Comparison of ENCODE assay signal across 1 cellular context in the genomic region with DNA sequence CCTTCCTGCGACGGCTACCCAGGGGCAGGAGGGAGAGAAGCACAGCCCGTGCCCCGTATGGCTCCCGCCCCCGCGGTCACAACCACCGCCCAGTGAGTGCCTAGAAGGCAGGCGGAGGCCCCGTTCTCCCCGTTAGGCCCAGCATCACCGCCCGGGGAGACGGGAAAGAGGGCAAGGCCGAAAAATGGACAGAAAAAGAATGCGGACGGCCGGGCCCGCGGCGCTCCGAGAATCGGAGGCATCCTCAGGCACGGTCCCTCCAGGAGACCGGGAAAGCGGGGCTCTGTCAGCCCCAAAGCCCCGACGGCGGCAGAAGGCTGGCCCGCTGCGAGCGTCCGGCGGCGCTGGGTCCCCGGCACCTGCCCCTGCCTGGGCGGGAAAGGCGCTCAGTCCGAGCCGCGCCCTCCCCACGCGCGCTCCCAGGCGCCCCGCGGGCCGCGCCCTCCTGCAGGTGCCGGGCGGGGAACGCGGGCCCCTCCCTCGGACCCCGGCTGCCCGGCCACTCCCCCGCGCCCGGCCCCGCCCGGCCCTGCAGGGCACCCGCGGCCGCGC.
TF ChIP-seq lines count a peak whose summit lies in the region.

No MANE protein-coding gene starts in this region.

TF ChIP-seq in HepG2, 621 proteins besides CTCF, POLR2A, EP300 and RAD21 (continued from another document and continues in another):
- TF ChIP-seq, protein P1, sequence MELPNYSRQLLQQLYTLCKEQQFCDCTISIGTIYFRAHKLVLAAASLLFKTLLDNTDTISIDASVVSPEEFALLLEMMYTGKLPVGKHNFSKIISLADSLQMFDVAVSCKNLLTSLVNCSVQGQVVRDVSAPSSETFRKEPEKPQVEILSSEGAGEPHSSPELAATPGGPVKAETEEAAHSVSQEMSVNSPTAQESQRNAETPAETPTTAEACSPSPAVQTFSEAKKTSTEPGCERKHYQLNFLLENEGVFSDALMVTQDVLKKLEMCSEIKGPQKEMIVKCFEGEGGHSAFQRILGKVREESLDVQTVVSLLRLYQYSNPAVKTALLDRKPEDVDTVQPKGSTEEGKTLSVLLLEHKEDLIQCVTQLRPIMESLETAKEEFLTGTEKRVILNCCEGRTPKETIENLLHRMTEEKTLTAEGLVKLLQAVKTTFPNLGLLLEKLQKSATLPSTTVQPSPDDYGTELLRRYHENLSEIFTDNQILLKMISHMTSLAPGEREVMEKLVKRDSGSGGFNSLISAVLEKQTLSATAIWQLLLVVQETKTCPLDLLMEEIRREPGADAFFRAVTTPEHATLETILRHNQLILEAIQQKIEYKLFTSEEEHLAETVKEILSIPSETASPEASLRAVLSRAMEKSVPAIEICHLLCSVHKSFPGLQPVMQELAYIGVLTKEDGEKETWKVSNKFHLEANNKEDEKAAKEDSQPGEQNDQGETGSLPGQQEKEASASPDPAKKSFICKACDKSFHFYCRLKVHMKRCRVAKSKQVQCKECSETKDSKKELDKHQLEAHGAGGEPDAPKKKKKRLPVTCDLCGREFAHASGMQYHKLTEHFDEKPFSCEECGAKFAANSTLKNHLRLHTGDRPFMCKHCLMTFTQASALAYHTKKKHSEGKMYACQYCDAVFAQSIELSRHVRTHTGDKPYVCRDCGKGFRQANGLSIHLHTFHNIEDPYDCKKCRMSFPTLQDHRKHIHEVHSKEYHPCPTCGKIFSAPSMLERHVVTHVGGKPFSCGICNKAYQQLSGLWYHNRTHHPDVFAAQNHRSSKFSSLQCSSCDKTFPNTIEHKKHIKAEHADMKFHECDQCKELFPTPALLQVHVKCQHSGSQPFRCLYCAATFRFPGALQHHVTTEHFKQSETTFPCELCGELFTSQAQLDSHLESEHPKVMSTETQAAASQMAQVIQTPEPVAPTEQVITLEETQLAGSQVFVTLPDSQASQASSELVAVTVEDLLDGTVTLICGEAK (IDR thresholded peaks at IDR 0.05): no peak
- TF ChIP-seq, protein P1 (CRISPR knock-in tag; IDR thresholded peaks at IDR 0.05): peak; percentile 74; the same call in 1 of the 2 replicates
- 0 out of 2 replicates have a peak, but pooled peaks have one; percentile 53 for TF ChIP-seq PITX1 (CRISPR knock-in tag; IDR thresholded peaks at IDR 0.05)
- TF ChIP-seq, protein P2, sequence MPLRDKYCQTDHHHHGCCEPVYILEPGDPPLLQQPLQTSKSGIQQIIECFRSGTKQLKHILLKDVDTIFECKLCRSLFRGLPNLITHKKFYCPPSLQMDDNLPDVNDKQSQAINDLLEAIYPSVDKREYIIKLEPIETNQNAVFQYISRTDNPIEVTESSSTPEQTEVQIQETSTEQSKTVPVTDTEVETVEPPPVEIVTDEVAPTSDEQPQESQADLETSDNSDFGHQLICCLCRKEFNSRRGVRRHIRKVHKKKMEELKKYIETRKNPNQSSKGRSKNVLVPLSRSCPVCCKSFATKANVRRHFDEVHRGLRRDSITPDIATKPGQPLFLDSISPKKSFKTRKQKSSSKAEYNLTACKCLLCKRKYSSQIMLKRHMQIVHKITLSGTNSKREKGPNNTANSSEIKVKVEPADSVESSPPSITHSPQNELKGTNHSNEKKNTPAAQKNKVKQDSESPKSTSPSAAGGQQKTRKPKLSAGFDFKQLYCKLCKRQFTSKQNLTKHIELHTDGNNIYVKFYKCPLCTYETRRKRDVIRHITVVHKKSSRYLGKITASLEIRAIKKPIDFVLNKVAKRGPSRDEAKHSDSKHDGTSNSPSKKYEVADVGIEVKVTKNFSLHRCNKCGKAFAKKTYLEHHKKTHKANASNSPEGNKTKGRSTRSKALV (CRISPR knock-in tag; IDR thresholded peaks at IDR 0.05): no peak
- 0 out of 2 replicates have a peak, but pooled peaks have one; percentile 72 for TF ChIP-seq NFE2L1 (CRISPR knock-in tag; IDR thresholded peaks at IDR 0.05; ENCODE audit: borderline replicate concordance)
- TF ChIP-seq STAG1 (CRISPR knock-in tag; IDR thresholded peaks at IDR 0.05): no peak
- TF ChIP-seq NRL (CRISPR knock-in tag; IDR thresholded peaks at IDR 0.05; ENCODE audit: borderline replicate concordance): peak; percentile 87; the same call in 1 of the 2 replicates
- no peak for TF ChIP-seq ZNF609 (CRISPR knock-in tag; IDR thresholded peaks at IDR 0.05; ENCODE audit: borderline replicate concordance)
- 0 out of 2 replicates have a peak, but pooled peaks have one; percentile 4 for TF ChIP-seq ZBTB21 (CRISPR knock-in tag; IDR thresholded peaks at IDR 0.05)
- TF ChIP-seq, protein P3, sequence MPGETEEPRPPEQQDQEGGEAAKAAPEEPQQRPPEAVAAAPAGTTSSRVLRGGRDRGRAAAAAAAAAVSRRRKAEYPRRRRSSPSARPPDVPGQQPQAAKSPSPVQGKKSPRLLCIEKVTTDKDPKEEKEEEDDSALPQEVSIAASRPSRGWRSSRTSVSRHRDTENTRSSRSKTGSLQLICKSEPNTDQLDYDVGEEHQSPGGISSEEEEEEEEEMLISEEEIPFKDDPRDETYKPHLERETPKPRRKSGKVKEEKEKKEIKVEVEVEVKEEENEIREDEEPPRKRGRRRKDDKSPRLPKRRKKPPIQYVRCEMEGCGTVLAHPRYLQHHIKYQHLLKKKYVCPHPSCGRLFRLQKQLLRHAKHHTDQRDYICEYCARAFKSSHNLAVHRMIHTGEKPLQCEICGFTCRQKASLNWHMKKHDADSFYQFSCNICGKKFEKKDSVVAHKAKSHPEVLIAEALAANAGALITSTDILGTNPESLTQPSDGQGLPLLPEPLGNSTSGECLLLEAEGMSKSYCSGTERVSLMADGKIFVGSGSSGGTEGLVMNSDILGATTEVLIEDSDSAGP (CRISPR knock-in tag; IDR thresholded peaks at IDR 0.05; ENCODE audit: borderline replicate concordance): no peak
- peak; percentile 35; the same call in 1 of the 2 replicates for TF ChIP-seq ZFP62 (CRISPR knock-in tag; IDR thresholded peaks at IDR 0.05)
- 0 out of 2 replicates have a peak, but pooled peaks have one; percentile 7 for TF ChIP-seq ZIK1 (CRISPR knock-in tag; IDR thresholded peaks at IDR 0.05; ENCODE audit: borderline replicate concordance, low read depth)
- TF ChIP-seq, protein P4, sequence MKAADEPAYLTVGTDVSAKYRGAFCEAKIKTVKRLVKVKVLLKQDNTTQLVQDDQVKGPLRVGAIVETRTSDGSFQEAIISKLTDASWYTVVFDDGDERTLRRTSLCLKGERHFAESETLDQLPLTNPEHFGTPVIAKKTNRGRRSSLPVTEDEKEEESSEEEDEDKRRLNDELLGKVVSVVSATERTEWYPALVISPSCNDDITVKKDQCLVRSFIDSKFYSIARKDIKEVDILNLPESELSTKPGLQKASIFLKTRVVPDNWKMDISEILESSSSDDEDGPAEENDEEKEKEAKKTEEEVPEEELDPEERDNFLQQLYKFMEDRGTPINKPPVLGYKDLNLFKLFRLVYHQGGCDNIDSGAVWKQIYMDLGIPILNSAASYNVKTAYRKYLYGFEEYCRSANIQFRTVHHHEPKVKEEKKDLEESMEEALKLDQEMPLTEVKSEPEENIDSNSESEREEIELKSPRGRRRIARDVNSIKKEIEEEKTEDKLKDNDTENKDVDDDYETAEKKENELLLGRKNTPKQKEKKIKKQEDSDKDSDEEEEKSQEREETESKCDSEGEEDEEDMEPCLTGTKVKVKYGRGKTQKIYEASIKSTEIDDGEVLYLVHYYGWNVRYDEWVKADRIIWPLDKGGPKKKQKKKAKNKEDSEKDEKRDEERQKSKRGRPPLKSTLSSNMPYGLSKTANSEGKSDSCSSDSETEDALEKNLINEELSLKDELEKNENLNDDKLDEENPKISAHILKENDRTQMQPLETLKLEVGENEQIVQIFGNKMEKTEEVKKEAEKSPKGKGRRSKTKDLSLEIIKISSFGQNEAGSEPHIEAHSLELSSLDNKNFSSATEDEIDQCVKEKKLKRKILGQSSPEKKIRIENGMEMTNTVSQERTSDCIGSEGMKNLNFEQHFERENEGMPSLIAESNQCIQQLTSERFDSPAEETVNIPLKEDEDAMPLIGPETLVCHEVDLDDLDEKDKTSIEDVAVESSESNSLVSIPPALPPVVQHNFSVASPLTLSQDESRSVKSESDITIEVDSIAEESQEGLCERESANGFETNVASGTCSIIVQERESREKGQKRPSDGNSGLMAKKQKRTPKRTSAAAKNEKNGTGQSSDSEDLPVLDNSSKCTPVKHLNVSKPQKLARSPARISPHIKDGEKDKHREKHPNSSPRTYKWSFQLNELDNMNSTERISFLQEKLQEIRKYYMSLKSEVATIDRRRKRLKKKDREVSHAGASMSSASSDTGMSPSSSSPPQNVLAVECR (CRISPR knock-in tag; IDR thresholded peaks at IDR 0.05; ENCODE audit: borderline replicate concordance): 0 out of 2 replicates have a peak, but pooled peaks have one; percentile 1
- TF ChIP-seq ZNF225 (CRISPR knock-in tag; IDR thresholded peaks at IDR 0.05): peak; percentile 85; the same call in 1 of the 2 replicates
- 0 out of 2 replicates have a peak, but pooled peaks have one; percentile 26 for TF ChIP-seq TBP (CRISPR knock-in tag; IDR thresholded peaks at IDR 0.05)
- peak; percentile 55; the same call in 1 of the 2 replicates for TF ChIP-seq ZNF773 (CRISPR knock-in tag; IDR thresholded peaks at IDR 0.05; ENCODE audit: borderline replicate concordance)
- TF ChIP-seq TFDP2 (CRISPR knock-in tag; IDR thresholded peaks at IDR 0.05): peak; percentile 28; the same call in 1 of the 2 replicates
- TF ChIP-seq PLRG1 (conservative IDR thresholded peaks at IDR 0.05): no peak
- TF ChIP-seq, protein P5, sequence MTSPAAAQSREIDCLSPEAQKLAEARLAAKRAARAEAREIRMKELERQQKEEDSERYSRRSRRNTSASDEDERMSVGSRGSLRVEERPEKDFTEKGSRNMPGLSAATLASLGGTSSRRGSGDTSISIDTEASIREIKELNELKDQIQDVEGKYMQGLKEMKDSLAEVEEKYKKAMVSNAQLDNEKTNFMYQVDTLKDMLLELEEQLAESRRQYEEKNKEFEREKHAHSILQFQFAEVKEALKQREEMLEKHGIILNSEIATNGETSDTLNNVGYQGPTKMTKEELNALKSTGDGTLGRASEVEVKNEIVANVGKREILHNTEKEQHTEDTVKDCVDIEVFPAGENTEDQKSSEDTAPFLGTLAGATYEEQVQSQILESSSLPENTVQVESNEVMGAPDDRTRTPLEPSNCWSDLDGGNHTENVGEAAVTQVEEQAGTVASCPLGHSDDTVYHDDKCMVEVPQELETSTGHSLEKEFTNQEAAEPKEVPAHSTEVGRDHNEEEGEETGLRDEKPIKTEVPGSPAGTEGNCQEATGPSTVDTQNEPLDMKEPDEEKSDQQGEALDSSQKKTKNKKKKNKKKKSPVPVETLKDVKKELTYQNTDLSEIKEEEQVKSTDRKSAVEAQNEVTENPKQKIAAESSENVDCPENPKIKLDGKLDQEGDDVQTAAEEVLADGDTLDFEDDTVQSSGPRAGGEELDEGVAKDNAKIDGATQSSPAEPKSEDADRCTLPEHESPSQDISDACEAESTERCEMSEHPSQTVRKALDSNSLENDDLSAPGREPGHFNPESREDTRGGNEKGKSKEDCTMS (CRISPR knock-in tag; conservative IDR thresholded peaks at IDR 0.05): no peak
